Comparison of ENCODE assay signal across 8 cellular contexts in genomic region chr12:108722992-108723766, GRCh38. TPM values are rescaled to one million over a fixed set of nuclear protein-coding genes. Genes with fewer than 3 reads are reported as not detected.
DNase-seq lines count a peak whose midpoint lies in the region; ATAC-seq and TF ChIP-seq lines count a peak whose summit lies in the region.

No MANE protein-coding gene starts in this region.

- ATAC-seq in HG02798 (IDR thresholded peaks at IDR 0.05; ENCODE audit: poor library complexity, unreplicated experiment) = no peak
- no peak for ATAC-seq in GM21447 (IDR thresholded peaks at IDR 0.05; ENCODE audit: unreplicated experiment)

- H3K4me3 ChIP-seq in CD4-positive, alpha-beta memory T cell (ENCODE audit: low read length in 2 of 2) = no peak overlapping the region

- H3K9me3 ChIP-seq in CD4-positive, alpha-beta memory T cell (ENCODE audit: control insufficient read depth in 1 of 2, low read length in 2 of 2) = no peaks in the 10 kb centered on the region

- CTCF ChIA-PET in Calu3 (lab: Charles Lee) = interaction anchor here (0.6 to 1.6 kb wide), 3 partner anchors 32 to 57 kb away, joined by 3 to 4 read pairs (median 3); no protein-coding TSS in a partner anchor
- CTCF ChIA-PET in CD4-positive, alpha-beta memory T cell (lab: Charles Lee; ENCODE audit: partially characterized antibody) = interaction anchor here (1.4 kb wide), 1 partner anchor 10 kb away, joined by 4 read pairs; no protein-coding TSS in a partner anchor

- peak overlapping the region; percentile 57 for H3K4me3 Mint-ChIP-seq in Calu3 (ENCODE audit: low read depth, unreplicated experiment)
- peak overlapping the region; percentile 47 for H3K4me3 Mint-ChIP-seq in osteocyte (ENCODE audit: unreplicated experiment)
- H3K4me3 Mint-ChIP-seq in CD4-positive, alpha-beta memory T cell = no peak overlapping the region

- H3K27ac ChIP-seq in epithelial cell of prostate = peak overlapping the region; percentile 91
- no peak overlapping the region for H3K27ac ChIP-seq in CD4-positive, alpha-beta memory T cell (ENCODE audit: low read depth, low read length)

- TF ChIP-seq CTCF in Calu3 (IDR thresholded peaks at IDR 0.05; ENCODE audit: unreplicated experiment) (no peak), osteocyte (IDR thresholded peaks at IDR 0.05) (no peak)

- H3K27ac Mint-ChIP-seq in Calu3 (ENCODE audit: unreplicated experiment) = peak overlapping the region; percentile 96
- peak overlapping the region; percentile 91 for H3K27ac Mint-ChIP-seq in osteocyte (ENCODE audit: unreplicated experiment)
- H3K27ac Mint-ChIP-seq in CD4-positive, alpha-beta memory T cell = peak overlapping the region in 1 of 7 donors; percentile 63

- no peaks in the 10 kb centered on the region for H3K27me3 ChIP-seq in CD4-positive, alpha-beta memory T cell (ENCODE audit: insufficient read depth, low read length)

- DNase-seq in Calu3 (no peak), NOMO-1 (lab: John Stamatoyannopoulos, UW; ENCODE audit: unreplicated experiment in 2 of 2) (peak; percentile 51 to 92), epithelial cell of prostate (ENCODE audit: low read depth, low spot score) (no peak), osteocyte (ENCODE audit: extremely low spot score, unreplicated experiment) (no peak), NCI-H1694 treated with DMSO at 0.1 percent for 48 hours (lab: John Stamatoyannopoulos, UW) (no peak)
- DNase-seq in CD4-positive, alpha-beta memory T cell = no peak

- peaks cover 9% of the 10 kb centered on the region for H3K4me1 ChIP-seq in CD4-positive, alpha-beta memory T cell (ENCODE audit: insufficient read depth, low read length)

- H3K36me3 Mint-ChIP-seq in Calu3 (ENCODE audit: insufficient read depth, unreplicated experiment) (peaks cover 45% of the 10 kb centered on the region), osteocyte (ENCODE audit: unreplicated experiment) (peaks cover 4% of the 10 kb centered on the region)
- no peaks in the 10 kb centered on the region for H3K36me3 Mint-ChIP-seq in CD4-positive, alpha-beta memory T cell

- BruUV-seq in Calu3 (replicated peaks; lab: Mats Ljungman, UMichigan) = no TSS peak

- intact Hi-C loops in Calu3 (cut with micrococcal nuclease; ENCODE audit: unreplicated experiment) = loop anchor here (2.0 to 5.0 kb wide), 3 partner anchors 32 to 161 kb away; partner anchors contain the start of genes ISCU and SART3
- intact Hi-C loops in CD4-positive, alpha-beta memory T cell (cut with micrococcal nuclease) = no loop called here

- no peaks in the 10 kb centered on the region for H3K9me3 Mint-ChIP-seq in Calu3 (ENCODE audit: low read depth, unreplicated experiment)
- no peaks in the 10 kb centered on the region for H3K9me3 Mint-ChIP-seq in osteocyte (ENCODE audit: unreplicated experiment)
- H3K9me3 Mint-ChIP-seq in CD4-positive, alpha-beta memory T cell = no peaks in the 10 kb centered on the region

- no peaks in the 10 kb centered on the region for H3K27me3 Mint-ChIP-seq in Calu3 (ENCODE audit: unreplicated experiment)
- H3K27me3 Mint-ChIP-seq in osteocyte (ENCODE audit: unreplicated experiment) = no peaks in the 10 kb centered on the region
- no peaks in the 10 kb centered on the region for H3K27me3 Mint-ChIP-seq in CD4-positive, alpha-beta memory T cell

- no peaks in the 10 kb centered on the region for H3K36me3 ChIP-seq in CD4-positive, alpha-beta memory T cell (ENCODE audit: insufficient read depth, low read length)

- H3K4me1 Mint-ChIP-seq in Calu3 (ENCODE audit: low read depth, unreplicated experiment) (peaks cover 75% of the 10 kb centered on the region), osteocyte (ENCODE audit: unreplicated experiment) (peaks cover 88% of the 10 kb centered on the region)
- H3K4me1 Mint-ChIP-seq in CD4-positive, alpha-beta memory T cell = peaks cover 7 to 16% (median 10%) of the 10 kb centered on the region in 4 donors

- POLR2A ChIA-PET in CD4-positive, alpha-beta memory T cell (lab: Charles Lee; ENCODE audit: partially characterized antibody) = no interaction called here

RNA-seq across cellular contexts. Expression of gene CORO1C, which starts 8.1 kb away (rescaled TPM):
- total RNA-seq in Calu3 (2022) = 252 and 270 TPM in 2 replicates
- total RNA-seq in osteocyte = 234 and 248 TPM in 2 replicates
- 10 to 100 TPM; 10.3 to 11.9 TPM for total RNA-seq in CD4-positive, alpha-beta memory T cell
- polyA plus RNA-seq in CD4-positive, alpha-beta memory T cell = 10 to 100 TPM in 1 of 2 donors, 1 to 10 TPM in 1; 8.0 to 12.6 TPM

Comparison
In these comparisons a context has a peak if more than half of its experiments do, and no peak if none do; other contexts are left out.
1. DNase-seq: peak in NOMO-1 (2 of 2); none in Calu3 (single experiment), epithelial cell of prostate (single experiment), osteocyte (single experiment), NCI-H1694 treated with DMSO at 0.1 percent for 48 hours (single experiment) and CD4-positive, alpha-beta memory T cell (0 of 5).
2. H3K4me3 Mint-ChIP-seq: peak in Calu3 (single experiment) and osteocyte (single experiment); none in CD4-positive, alpha-beta memory T cell (0 of 8).
3. RNA of gene CORO1C, which starts 8.1 kb away (total RNA-seq): 252 to 270 TPM in Calu3 and 234 to 248 TPM in osteocyte; 10.3 to 11.9 TPM in CD4-positive, alpha-beta memory T cell; every median in the first group is over 10 times any median in the second.